29 cellular contexts compared by ENCODE assay signal in genomic region chr5:1158647-1159340, GRCh38. TPM values are rescaled to one million over a fixed set of nuclear protein-coding genes. Genes with fewer than 3 reads are reported as not detected.
"Had no signal": no experiment of that assay in that cellular context is flagged by ENCODE, and none has a peak within 500 bp of the region (broad histone marks: within the 10 kb centered on the region; RNA-seq: fewer than 3 reads in every experiment).

No MANE protein-coding gene starts in this region.

- H3K9me3 ChIP-seq: vagina had no signal

- H3K27ac ChIP-seq: esophagus muscularis mucosa, skin epidermis, upper lobe of left lung, vagina had no signal

- H3K27ac Mint-ChIP-seq: activated CD8-positive, alpha-beta memory T cell treated with anti-CD3 and anti-CD28 coated beads, Interleukin-2, amount 10 ng/mL, durations not matched to agents 7 days and 5 days; activated CD8-positive, alpha-beta T cell treated with anti-CD3 and anti-CD28 coated beads, Interleukin-2, amount 10 ng/mL, durations not matched to agents 7 days and 5 days; activated naive CD4-positive, alpha-beta T cell treated with anti-CD3 and anti-CD28 coated beads, Interleukin-2, amount 50 U/mL, for 72 hours; activated T-helper 2 cell treated with anti-CD3 and anti-CD28 coated beads, Interferon-gamma antibody, Interleukin-2, Interleukin-4, amounts not matched to agents 10 μg/mL and 5 μg/mL and 100 μg/mL, durations not matched to agents 14 hours and 24 hours and 36 hours; dendritic cell treated with granulocyte-macrophage colony-stimulating factor and Interleukin-4, amounts not matched to agents 40 ng/mL and 50 ng/mL, for 4 days; T-helper 17 cell had no signal

- ATAC-seq: activated CD8-positive, alpha-beta memory T cell treated with anti-CD3 and anti-CD28 coated beads, Interleukin-2, amount 10 ng/mL, durations not matched to agents 7 days and 5 days; activated CD8-positive, alpha-beta T cell treated with anti-CD3 and anti-CD28 coated beads, Interleukin-2, amount 10 ng/mL, durations not matched to agents 7 days and 5 days; activated naive CD4-positive, alpha-beta T cell treated with anti-CD3 and anti-CD28 coated beads, Interleukin-2, amount 50 U/mL, for 72 hours; sciatic nerve; stimulated activated memory B cell treated with anti-CD40 and anti-IgM and Interleukin-4, amounts not matched to agents 10 μg/mL and 1 μg/mL and 100 μg/mL, for 72 hours; stimulated activated naive CD8-positive, alpha-beta T cell treated with anti-CD3 and anti-CD28 coated beads, Interleukin-15, amount 100 ng/mL, for 72 hours; T-helper 17 cell had no signal

- DNase-seq: activated CD4-positive, alpha-beta T cell treated with anti-CD3 and anti-CD28 coated beads, Interleukin-2, amount 50 U/mL, for 1 hour; activated CD4-positive, CD25-positive, alpha-beta regulatory T cell treated with anti-CD3 and anti-CD28 coated beads, Interleukin-2, amount 50 U/mL, for 72 hours; activated CD8-positive, alpha-beta memory T cell treated with anti-CD3 and anti-CD28 coated beads, Interleukin-2, amount 10 ng/mL, durations not matched to agents 7 days and 5 days; activated CD8-positive, alpha-beta T cell treated with anti-CD3 and anti-CD28 coated beads, Interleukin-2, amount 10 ng/mL, durations not matched to agents 7 days and 5 days; activated naive CD4-positive, alpha-beta T cell; activated T-cell treated with anti-CD3 and anti-CD28 coated beads, Interleukin-2, amount 50 U/mL, for 48 hours; foreskin melanocyte; islet precursor cell; mammary epithelial cell; stimulated activated CD4-positive, alpha-beta T cell treated with anti-CD3 and anti-CD28 coated beads, Interleukin-1b, Interleukin-23, amount 100 ng/mL, for 48 hours; stimulated activated CD4-positive, alpha-beta T cell treated with anti-CD3 and anti-CD28 coated beads, Interleukin-4, amount 100 ng/mL, for 4 hours; stimulated activated CD8-positive, alpha-beta memory T cell treated with anti-CD3 and anti-CD28 coated beads, Interleukin-4, amount 100 ng/mL, for 48 hours; stimulated activated naive CD8-positive, alpha-beta T cell treated with anti-CD3 and anti-CD28 coated beads, Interleukin-15, amount 100 ng/mL, for 72 hours; substantia nigra; T-helper 17 cell; T1000; upper lobe of left lung had no signal

- H3K4me3 ChIP-seq: esophagus muscularis mucosa, skin epidermis, upper lobe of left lung, vagina had no signal

- H3K9me3 Mint-ChIP-seq: activated T-helper 2 cell treated with anti-CD3 and anti-CD28 coated beads, Interferon-gamma antibody, Interleukin-2, Interleukin-4, amounts not matched to agents 10 μg/mL and 5 μg/mL and 100 μg/mL, durations not matched to agents 14 hours and 24 hours and 36 hours; dendritic cell treated with granulocyte-macrophage colony-stimulating factor and Interleukin-4, amounts not matched to agents 40 ng/mL and 50 ng/mL, for 4 days had no signal

- H3K4me3 Mint-ChIP-seq: activated CD8-positive, alpha-beta memory T cell treated with anti-CD3 and anti-CD28 coated beads, Interleukin-2, amount 10 ng/mL, durations not matched to agents 7 days and 5 days; activated CD8-positive, alpha-beta T cell treated with anti-CD3 and anti-CD28 coated beads, Interleukin-2, amount 10 ng/mL, durations not matched to agents 7 days and 5 days; central memory CD8-positive, alpha-beta T cell; dendritic cell treated with granulocyte-macrophage colony-stimulating factor and Interleukin-4, amounts not matched to agents 40 ng/mL and 50 ng/mL, for 4 days; stimulated activated memory B cell treated with anti-CD40 and anti-IgM and Interleukin-4, amounts not matched to agents 10 μg/mL and 1 μg/mL and 100 μg/mL, for 72 hours; stimulated activated naive CD8-positive, alpha-beta T cell treated with anti-CD3 and anti-CD28 coated beads, Interleukin-15, amount 100 ng/mL, for 72 hours; T-helper 17 cell had no signal

- H3K36me3 Mint-ChIP-seq: activated CD8-positive, alpha-beta memory T cell treated with anti-CD3 and anti-CD28 coated beads, Interleukin-2, amount 10 ng/mL, durations not matched to agents 7 days and 5 days had no signal

- H3K36me3 ChIP-seq: esophagus muscularis mucosa, upper lobe of left lung, vagina had no signal

RNA-seq across cellular contexts. Expression of gene SLC6A19, which starts 42.6 kb away (rescaled TPM):
- total RNA-seq: activated CD8-positive, alpha-beta memory T cell treated with anti-CD3 and anti-CD28 coated beads, Interleukin-2, amount 10 ng/mL, durations not matched to agents 7 days and 5 days; activated CD8-positive, alpha-beta T cell treated with anti-CD3 and anti-CD28 coated beads, Interleukin-2, amount 10 ng/mL, durations not matched to agents 7 days and 5 days; activated naive CD4-positive, alpha-beta T cell treated with anti-CD3 and anti-CD28 coated beads, Interleukin-2, amount 50 U/mL, for 72 hours; activated T-helper 2 cell treated with anti-CD3 and anti-CD28 coated beads, Interferon-gamma antibody, Interleukin-2, Interleukin-4, amounts not matched to agents 10 μg/mL and 5 μg/mL and 100 μg/mL, durations not matched to agents 14 hours and 24 hours and 36 hours; bronchial epithelial cell; esophagus muscularis mucosa; glomerular endothelial cell; mammary epithelial cell; omental fat pad; T-helper 17 cell; vagina had no signal
- polyA plus RNA-seq: mammary epithelial cell had no signal
